2 cellular contexts compared by ENCODE assay signal in genomic region chr4:70623301-70623700, GRCh38.
TF ChIP-seq lines count a peak whose summit lies in the region.

No MANE protein-coding gene starts in this region.

TF ChIP-seq in HepG2, 621 proteins besides CTCF, POLR2A, EP300 and RAD21:
- TF ChIP-seq ZNF710 (CRISPR knock-in tag; IDR thresholded peaks at IDR 0.05; ENCODE audit: borderline replicate concordance) = no peak
- TF ChIP-seq ZNF230 (CRISPR knock-in tag; IDR thresholded peaks at IDR 0.05) = no peak
- no peak for TF ChIP-seq SPEN (CRISPR knock-in tag; IDR thresholded peaks at IDR 0.05; ENCODE audit: low read depth)
- no peak for TF ChIP-seq DMAP1 (CRISPR knock-in tag; IDR thresholded peaks at IDR 0.05)
- TF ChIP-seq ZBTB46 (CRISPR knock-in tag; IDR thresholded peaks at IDR 0.05; ENCODE audit: borderline replicate concordance) = no peak
- no peak for TF ChIP-seq MLLT10 (CRISPR knock-in tag; IDR thresholded peaks at IDR 0.05)
- no peak for TF ChIP-seq ZFAT (CRISPR knock-in tag; conservative IDR thresholded peaks at IDR 0.05)
- TF ChIP-seq MAFF (IDR thresholded peaks at IDR 0.05; ENCODE audit: low read depth, low read length) = no peak
- no peak for TF ChIP-seq KIAA2018 (CRISPR knock-in tag; IDR thresholded peaks at IDR 0.05; ENCODE audit: borderline replicate concordance)
TF ChIP-seq in HepG2: peak in this region for 0.

TF ChIP-seq in K562, 482 proteins besides CTCF, POLR2A, EP300 and RAD21:
- no peak for TF ChIP-seq PHF21A (IDR thresholded peaks at IDR 0.05; ENCODE audit: borderline replicate concordance, low read depth)
